ENCODE assay signal across 8 cellular contexts in the genomic region with DNA sequence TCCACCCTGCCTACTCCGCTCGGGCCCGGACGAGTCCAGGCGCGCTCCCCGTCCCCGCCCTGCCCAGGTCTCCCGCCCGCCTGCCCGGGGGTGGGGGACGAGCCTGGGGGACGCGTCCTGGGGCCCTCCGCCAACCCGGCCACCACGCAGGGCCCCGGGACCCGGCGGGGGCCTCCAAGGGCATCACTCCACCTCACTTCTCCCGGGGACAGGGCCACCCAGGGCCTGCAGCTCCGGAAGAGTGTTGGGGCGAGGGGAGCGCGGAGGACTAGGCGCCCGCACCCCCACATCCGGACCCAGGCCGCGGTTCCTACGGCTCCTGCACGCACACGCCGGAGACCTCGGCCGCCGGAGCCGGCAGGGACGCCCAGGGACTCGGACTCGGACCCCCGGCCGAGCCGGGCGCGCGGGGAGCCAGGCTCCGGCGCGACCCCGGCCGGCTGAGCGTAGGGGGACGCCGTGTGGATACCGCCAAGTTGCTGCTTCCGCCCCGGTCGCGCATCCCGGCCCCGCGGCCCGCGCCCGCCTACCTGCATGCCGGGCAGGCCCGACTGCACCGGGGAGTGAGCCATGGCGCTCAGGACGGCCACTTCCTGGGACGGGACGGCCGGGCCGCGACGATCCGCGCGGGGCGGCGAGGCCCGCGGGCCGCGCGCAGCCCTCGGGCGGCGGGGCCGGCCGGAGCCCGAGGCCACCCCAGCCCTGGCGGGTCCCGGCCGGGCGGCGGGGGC. TPM values are rescaled to one million over a fixed set of nuclear protein-coding genes. Genes with fewer than 3 reads are reported as not detected.
A peak's percentile ranks its signal among the peaks of the same experiment; 100 is the strongest.
DNase-seq lines count a peak whose midpoint lies in the region; ATAC-seq and TF ChIP-seq lines count a peak whose summit lies in the region.

No MANE protein-coding gene starts in this region.

- peak overlapping the region; percentile 81 for H3K27ac ChIP-seq in CD4-positive, alpha-beta memory T cell (ENCODE audit: low read depth, low read length)
- H3K27ac ChIP-seq in dorsolateral prefrontal cortex (peak overlapping the region in 56 of 59 donors; percentile 9 to 96 (median 88)), lung (ENCODE audit: low read depth in 1 of 2, low read length in 1 of 2) (peak overlapping the region; percentile 98 to 100), substantia nigra (ENCODE audit: low read depth, low read length, poor library complexity, severe bottlenecking) (peak overlapping the region; percentile 76)

- POLR2A ChIA-PET in CD4-positive, alpha-beta memory T cell (lab: Charles Lee; ENCODE audit: partially characterized antibody) = interaction anchor here (0.6 to 4.8 kb wide), 18 partner anchors 9 to 1143 kb away, joined by 3 to 87 read pairs (median 6); a partner anchor contains a TSS
- POLR2A ChIA-PET in WTC11 (lab: Charles Lee) = interaction anchor here (0.6 to 2.7 kb wide), 6 partner anchors 21 to 92 kb away, joined by 3 to 9 read pairs (median 4); no protein-coding TSS in a partner anchor

- peak overlapping the region in 4 of 7 donors; percentile 94 to 97 (median 95) for H3K27ac Mint-ChIP-seq in CD4-positive, alpha-beta memory T cell
- no peak overlapping the region for H3K27ac Mint-ChIP-seq in WTC11

- no peaks in the 10 kb centered on the region for H3K27me3 Mint-ChIP-seq in CD4-positive, alpha-beta memory T cell
- H3K27me3 Mint-ChIP-seq in WTC11 (ENCODE audit: low read depth) = no peaks in the 10 kb centered on the region

- no peaks in the 10 kb centered on the region for H3K36me3 ChIP-seq in CD4-positive, alpha-beta memory T cell (ENCODE audit: insufficient read depth, low read length)
- H3K36me3 ChIP-seq in lung (ENCODE audit: control insufficient read depth in 2 of 2, insufficient read depth in 2 of 2, low read length in 2 of 2) = no peaks in the 10 kb centered on the region

- peaks cover 0 to 15% of the 10 kb centered on the region in 2 donors for H3K36me3 Mint-ChIP-seq in CD4-positive, alpha-beta memory T cell
- H3K36me3 Mint-ChIP-seq in WTC11 = no peaks in the 10 kb centered on the region

- no peaks in the 10 kb centered on the region for H3K9me3 Mint-ChIP-seq in CD4-positive, alpha-beta memory T cell
- H3K9me3 Mint-ChIP-seq in WTC11 = no peaks in the 10 kb centered on the region

- peak; percentile 43 for ATAC-seq in GM19455 (IDR thresholded peaks at IDR 0.05; ENCODE audit: unreplicated experiment)
- ATAC-seq in HG03520 (IDR thresholded peaks at IDR 0.05; ENCODE audit: unreplicated experiment) = peak; percentile 39
- ATAC-seq in WTC11 = peak; percentile 10
- ATAC-seq in lung (ENCODE audit: insufficient read depth, low FRiP score) = no peak

- no peak for TF ChIP-seq CTCF in WTC11 (IDR thresholded peaks at IDR 0.05)
- TF ChIP-seq CTCF in dorsolateral prefrontal cortex (IDR thresholded peaks at IDR 0.05 in 54 of 56, conservative IDR thresholded peaks at IDR 0.05 in 2 of 56; ENCODE audit: low read depth in 1 of 56, partially characterized antibody in 56 of 56) = no peak
- TF ChIP-seq CTCF in lung (IDR thresholded peaks at IDR 0.05; ENCODE audit: control extremely low read depth, extremely low read depth) = no peak

- H3K4me1 Mint-ChIP-seq in CD4-positive, alpha-beta memory T cell = peaks cover 28 to 50% (median 41%) of the 10 kb centered on the region in 4 donors
- H3K4me1 Mint-ChIP-seq in WTC11 = peaks cover 65% of the 10 kb centered on the region

- H3K4me1 ChIP-seq in CD4-positive, alpha-beta memory T cell (ENCODE audit: insufficient read depth, low read length) = peaks cover 42% of the 10 kb centered on the region
- H3K4me1 ChIP-seq in lung (ENCODE audit: control insufficient read depth in 2 of 2, insufficient read depth in 2 of 2, low read length in 2 of 2) = peaks cover 9 to 18% of the 10 kb centered on the region in 2 donors

- intact Hi-C loops in CD4-positive, alpha-beta memory T cell (cut with micrococcal nuclease) = loop anchor here (1.0 to 10.0 kb wide), 2 partner anchors 100 to 1142 kb away; a partner anchor contains a TSS
- intact Hi-C loops in dorsolateral prefrontal cortex (cut with DNase I) = loop anchor here (5.0 to 10.0 kb wide), 3 partner anchors 62 to 508 kb away; no protein-coding TSS in a partner anchor

- peak overlapping the region; percentile 74 to 75 for H3K4me3 ChIP-seq in CD4-positive, alpha-beta memory T cell (ENCODE audit: low read length in 2 of 2)
- peak overlapping the region; percentile 68 to 97 (median 87) for H3K4me3 ChIP-seq in dorsolateral prefrontal cortex
- peak overlapping the region; percentile 94 for H3K4me3 ChIP-seq in lung

- no peaks in the 10 kb centered on the region for H3K27me3 ChIP-seq in CD4-positive, alpha-beta memory T cell (ENCODE audit: insufficient read depth, low read length)
- H3K27me3 ChIP-seq in dorsolateral prefrontal cortex (no peaks in the 10 kb centered on the region), lung (ENCODE audit: control insufficient read depth, insufficient read depth) (no peaks in the 10 kb centered on the region)

- CTCF ChIA-PET in CD4-positive, alpha-beta memory T cell (lab: Charles Lee; ENCODE audit: partially characterized antibody) = interaction anchor here (1.1 to 1.2 kb wide), 4 partner anchors 10 to 131 kb away, joined by 3 to 4 read pairs (median 4); no protein-coding TSS in a partner anchor
- CTCF ChIA-PET in WTC11 (lab: Charles Lee) = interaction anchor here (1.2 to 1.7 kb wide), 3 partner anchors 93 to 131 kb away, joined by 4 to 8 read pairs (median 4); no protein-coding TSS in a partner anchor

- WGBS in lung, 2 donors = 0% methylated on average over 56 to 98 of the region's 98 CpGs

- DNase-seq in CD4-positive, alpha-beta memory T cell = peak; percentile 47 to 57 (median 56)
- DNase-seq in WTC11 (ENCODE audit: low spot score) (peak; percentile 49), dorsolateral prefrontal cortex (peak in 4 of 10 donors; percentile 23 to 64 (median 50)), lung (ENCODE audit: low spot score) (peak; percentile 57), substantia nigra (lab: John Stamatoyannopoulos, UW) (peak in 27 of 49 donors; percentile 7 to 62 (median 38)), SKM-1 (lab: John Stamatoyannopoulos, UW; ENCODE audit: unreplicated experiment) (no peak)

- peak overlapping the region; percentile 89 to 97 (median 95) for H3K4me3 Mint-ChIP-seq in CD4-positive, alpha-beta memory T cell
- peak overlapping the region; percentile 90 for H3K4me3 Mint-ChIP-seq in WTC11

- no peaks in the 10 kb centered on the region for H3K9me3 ChIP-seq in CD4-positive, alpha-beta memory T cell (ENCODE audit: control insufficient read depth in 1 of 2, low read length in 2 of 2)
- no peaks in the 10 kb centered on the region for H3K9me3 ChIP-seq in lung (ENCODE audit: control insufficient read depth in 2 of 2, insufficient read depth in 1 of 2, low read length in 1 of 2)

TF ChIP-seq in WTC11, 78 proteins besides CTCF, POLR2A, EP300 and RAD21 (continues in another document):
- TF ChIP-seq, protein P1, sequence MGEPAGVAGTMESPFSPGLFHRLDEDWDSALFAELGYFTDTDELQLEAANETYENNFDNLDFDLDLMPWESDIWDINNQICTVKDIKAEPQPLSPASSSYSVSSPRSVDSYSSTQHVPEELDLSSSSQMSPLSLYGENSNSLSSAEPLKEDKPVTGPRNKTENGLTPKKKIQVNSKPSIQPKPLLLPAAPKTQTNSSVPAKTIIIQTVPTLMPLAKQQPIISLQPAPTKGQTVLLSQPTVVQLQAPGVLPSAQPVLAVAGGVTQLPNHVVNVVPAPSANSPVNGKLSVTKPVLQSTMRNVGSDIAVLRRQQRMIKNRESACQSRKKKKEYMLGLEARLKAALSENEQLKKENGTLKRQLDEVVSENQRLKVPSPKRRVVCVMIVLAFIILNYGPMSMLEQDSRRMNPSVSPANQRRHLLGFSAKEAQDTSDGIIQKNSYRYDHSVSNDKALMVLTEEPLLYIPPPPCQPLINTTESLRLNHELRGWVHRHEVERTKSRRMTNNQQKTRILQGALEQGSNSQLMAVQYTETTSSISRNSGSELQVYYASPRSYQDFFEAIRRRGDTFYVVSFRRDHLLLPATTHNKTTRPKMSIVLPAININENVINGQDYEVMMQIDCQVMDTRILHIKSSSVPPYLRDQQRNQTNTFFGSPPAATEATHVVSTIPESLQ (CRISPR knock-in tag; IDR thresholded peaks at IDR 0.05) = no peak
- TF ChIP-seq TCF7 (CRISPR knock-in tag; IDR thresholded peaks at IDR 0.05; ENCODE audit: low read depth) = peak; percentile 48; the same call in 1 of the 2 replicates
- TF ChIP-seq PRRX2 (CRISPR knock-in tag; IDR thresholded peaks at IDR 0.05) = no peak
- TF ChIP-seq, protein P2, sequence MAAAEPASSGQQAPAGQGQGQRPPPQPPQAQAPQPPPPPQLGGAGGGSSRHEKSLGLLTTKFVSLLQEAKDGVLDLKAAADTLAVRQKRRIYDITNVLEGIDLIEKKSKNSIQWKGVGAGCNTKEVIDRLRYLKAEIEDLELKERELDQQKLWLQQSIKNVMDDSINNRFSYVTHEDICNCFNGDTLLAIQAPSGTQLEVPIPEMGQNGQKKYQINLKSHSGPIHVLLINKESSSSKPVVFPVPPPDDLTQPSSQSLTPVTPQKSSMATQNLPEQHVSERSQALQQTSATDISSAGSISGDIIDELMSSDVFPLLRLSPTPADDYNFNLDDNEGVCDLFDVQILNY (CRISPR knock-in tag; IDR thresholded peaks at IDR 0.05) = peak; percentile 52; the same call in 1 of the 2 replicates
- TF ChIP-seq SMAD3 (CRISPR knock-in tag; IDR thresholded peaks at IDR 0.05; ENCODE audit: borderline replicate concordance) = no peak
- 0 out of 2 replicates have a peak, but pooled peaks have one; percentile 18 for TF ChIP-seq FOXP1 (CRISPR knock-in tag; IDR thresholded peaks at IDR 0.05; ENCODE audit: borderline replicate concordance)
- TF ChIP-seq, protein P3, sequence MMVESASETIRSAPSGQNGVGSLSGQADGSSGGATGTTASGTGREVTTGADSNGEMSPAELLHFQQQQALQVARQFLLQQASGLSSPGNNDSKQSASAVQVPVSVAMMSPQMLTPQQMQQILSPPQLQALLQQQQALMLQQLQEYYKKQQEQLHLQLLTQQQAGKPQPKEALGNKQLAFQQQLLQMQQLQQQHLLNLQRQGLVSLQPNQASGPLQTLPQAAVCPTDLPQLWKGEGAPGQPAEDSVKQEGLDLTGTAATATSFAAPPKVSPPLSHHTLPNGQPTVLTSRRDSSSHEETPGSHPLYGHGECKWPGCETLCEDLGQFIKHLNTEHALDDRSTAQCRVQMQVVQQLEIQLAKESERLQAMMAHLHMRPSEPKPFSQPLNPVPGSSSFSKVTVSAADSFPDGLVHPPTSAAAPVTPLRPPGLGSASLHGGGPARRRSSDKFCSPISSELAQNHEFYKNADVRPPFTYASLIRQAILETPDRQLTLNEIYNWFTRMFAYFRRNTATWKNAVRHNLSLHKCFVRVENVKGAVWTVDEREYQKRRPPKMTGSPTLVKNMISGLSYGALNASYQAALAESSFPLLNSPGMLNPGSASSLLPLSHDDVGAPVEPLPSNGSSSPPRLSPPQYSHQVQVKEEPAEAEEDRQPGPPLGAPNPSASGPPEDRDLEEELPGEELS (CRISPR knock-in tag; IDR thresholded peaks at IDR 0.05) = peak; percentile 15; the same call in 1 of the 2 replicates
- TF ChIP-seq ELF4 (CRISPR knock-in tag; IDR thresholded peaks at IDR 0.05; ENCODE audit: low read depth) = no peak

RNA-seq across cellular contexts. Expression of a gene that starts 0.5 kb away (rescaled TPM):
- 100 to 1,000 TPM; 146 to 147 TPM for total RNA-seq in CD4-positive, alpha-beta memory T cell
- 10 to 100 TPM; 24.2 to 89.4 TPM for polyA plus RNA-seq in CD4-positive, alpha-beta memory T cell
- 122 to 138 TPM (median 134 TPM) in 3 replicates for total RNA-seq in WTC11 (2021)
- total RNA-seq in dorsolateral prefrontal cortex = 10 to 100 TPM; 28.8 to 87.6 (median 61.8) TPM
- 100 to 1,000 TPM in 1 of 2 donors, 10 to 100 TPM in 1; 75.8 to 102 TPM for total RNA-seq in lung
- polyA plus RNA-seq in lung = 10 to 100 TPM; 38.0 to 53.2 TPM
